In the genomic region with DNA sequence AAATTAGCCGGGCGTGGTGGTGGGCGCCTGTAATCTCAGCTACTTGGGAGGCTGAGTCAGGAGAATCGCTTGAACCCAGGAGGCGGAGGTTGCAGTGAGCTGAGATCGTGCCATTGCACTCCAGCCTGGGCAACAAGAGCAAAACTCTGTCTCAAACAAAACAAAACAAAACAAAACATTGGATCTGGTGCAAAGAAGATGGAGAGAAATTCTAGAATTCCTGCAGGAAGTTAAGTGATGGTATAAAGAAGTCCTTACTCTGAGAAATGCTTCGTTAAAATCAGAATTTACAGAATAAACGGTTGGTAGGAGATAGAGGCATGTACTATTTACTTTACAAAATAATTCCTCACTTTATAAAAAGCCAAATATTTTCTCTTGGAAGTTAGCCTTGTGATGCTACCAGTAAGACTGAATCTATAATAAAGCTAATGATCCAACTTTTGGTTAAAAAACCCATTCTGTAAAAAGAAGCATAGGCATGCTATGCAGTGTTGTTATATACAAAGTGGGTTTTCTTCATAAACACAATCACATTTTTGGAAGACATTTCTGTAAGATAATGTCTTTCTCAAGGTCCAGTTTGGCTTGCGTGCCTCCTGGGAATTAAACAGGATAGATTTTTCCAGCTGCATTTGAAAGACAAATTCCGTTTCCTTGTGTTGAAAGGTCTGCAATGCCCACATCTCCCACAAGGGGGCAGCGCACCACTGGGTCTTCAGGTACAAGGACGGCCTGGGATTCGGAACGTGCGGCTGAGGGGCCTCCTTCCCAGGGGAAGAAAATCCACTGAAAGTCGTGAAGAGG, we compare ENCODE assay signal across 7 cellular contexts. TPM values are rescaled to one million over a fixed set of nuclear protein-coding genes. Genes with fewer than 3 reads are reported as not detected.
A peak's percentile ranks its signal among the peaks of the same experiment; 100 is the strongest.
DNase-seq lines count a peak whose midpoint lies in the region; ATAC-seq, FAIRE-seq and TF ChIP-seq lines count a peak whose summit lies in the region.

No MANE protein-coding gene starts in this region.

- no peaks in the 10 kb centered on the region for H3K9me1 ChIP-seq in K562 (ENCODE audit: control insufficient read depth, insufficient read depth, low read length)

- no peak overlapping the region for H3K9ac ChIP-seq in K562 (ENCODE audit: insufficient read depth in 1 of 2, low read depth in 2 of 2, low read length in 2 of 2)

- H3K9me3 ChIP-seq in K562 (replicated peaks; ENCODE audit: control insufficient read depth, insufficient read depth, low read depth, low read length): no peaks in the 10 kb centered on the region

- no peak for TF ChIP-seq POLR2A in K562 (conservative IDR thresholded peaks at IDR 0.05)

- WGBS in K562 (ENCODE audit: insufficient coverage, low coverage, missing lambda C conversion rate): 9% methylated on average over 12 of the region's 16 CpGs

- TF ChIP-seq CTCF in GM12864 (IDR thresholded peaks at IDR 0.05; ENCODE audit: low read depth, low read length, missing control alignments): peak; percentile 95
- TF ChIP-seq CTCF in K562 (IDR thresholded peaks at IDR 0.05 in 2 of 3, conservative IDR thresholded peaks at IDR 0.05 in 1 of 3; ENCODE audit: insufficient read depth in 2 of 3, low read depth in 1 of 3, low read length in 3 of 3): peak; percentile 87 to 98 (median 92)

- peak; percentile 93 for TF ChIP-seq RAD21 in K562 (CRISPR knock-in tag; conservative IDR thresholded peaks at IDR 0.05 in 1 of 2, IDR thresholded peaks at IDR 0.05 in 1 of 2)

- H2AFZ ChIP-seq in K562 (ENCODE audit: low read depth, low read length): peak overlapping the region; percentile 52

- BruUV-seq in K562 (replicated peaks; lab: Mats Ljungman, UMichigan): no TSS peak

- peak; percentile 43; the same call in 2 of the 3 replicates for ATAC-seq in K562
- ATAC-seq in GM21381 (IDR thresholded peaks at IDR 0.05; ENCODE audit: unreplicated experiment): no peak

- H3K79me2 ChIP-seq in K562 (ENCODE audit: control insufficient read depth, insufficient read depth, low read length): no peaks in the 10 kb centered on the region

- H3K27me3 ChIP-seq in K562 (ENCODE audit: control insufficient read depth in 2 of 2, insufficient read depth in 2 of 2, low read length in 2 of 2): no peaks in the 10 kb centered on the region

- H3K4me1 ChIP-seq in K562 (replicated peaks in 1 of 2; ENCODE audit: control insufficient read depth in 2 of 2, insufficient read depth in 2 of 2, low read length in 2 of 2): peaks cover 5 to 31% of the 10 kb centered on the region in 2 experiments; a peak in 4 of 5 replicates

- H3K4me2 ChIP-seq in K562 (ENCODE audit: insufficient read depth, low read length): no peak overlapping the region; the same call in 1 of the 2 replicates

- intact Hi-C loops in K562 (cut with micrococcal nuclease): loop anchor here (1.0 to 5.0 kb wide), 9 partner anchors 13 to 319 kb away; partner anchors contain the start of gene C1D

- in situ Hi-C loops in K562 (cut with MboI): loop anchor here (5.0 kb wide), 1 partner anchor 320 kb away; no protein-coding TSS in a partner anchor

- TF ChIP-seq EP300 in K562 (IDR thresholded peaks at IDR 0.05; ENCODE audit: low read length): no peak

- POLR2A ChIA-PET in K562 (lab: Yijun Ruan, JAX): no interaction called here

- H4K20me1 ChIP-seq in K562 (replicated peaks; ENCODE audit: control insufficient read depth, insufficient read depth, low read length): peaks cover 7% of the 10 kb centered on the region

- DNase-seq in GM12864 (ENCODE audit: low read depth): peak; percentile 73
- peak; percentile 74 to 91 (median 86) for DNase-seq in NCI-H1417 (lab: John Stamatoyannopoulos, UW)
- peak; percentile 68 for DNase-seq in T1000 (lab: John Stamatoyannopoulos, UW)
- DNase-seq in K562 (ENCODE audit: extremely low read depth in 1 of 4, low spot score in 3 of 4): peak; percentile 63 to 92 (median 68)
- peak; percentile 5 for DNase-seq in iPS DF 19.7 (ENCODE audit: low read depth, low spot score)
- peak; percentile 80 for DNase-seq in smooth muscle cell of the brain vasculature (ENCODE audit: low read depth, low spot score)

- H3K36me3 ChIP-seq in K562 (ENCODE audit: control insufficient read depth, insufficient read depth, low read length): no peaks in the 10 kb centered on the region

- peak; percentile 61 for FAIRE-seq in K562 (lab: Jason Lieb, UNC)

- no peak overlapping the region; the same call in 1 of the 2 replicates for H3K4me3 ChIP-seq in GM12864 (ENCODE audit: low read depth, low read length)
- no peak overlapping the region for H3K4me3 ChIP-seq in K562

- CTCF ChIA-PET in K562 (lab: Yijun Ruan, JAX; ENCODE audit: low intra/inter-chr PET ratio): interaction anchor here (0.7 to 2.9 kb wide), 7 partner anchors 12 to 1082 kb away, joined by 3 to 23 read pairs (median 9); no protein-coding TSS in a partner anchor

- H3K27ac ChIP-seq in K562 (ENCODE audit: extremely low read depth, low read depth, low read length): no peak overlapping the region

TF ChIP-seq in K562, 482 proteins besides CTCF, POLR2A, EP300 and RAD21 (continues in another document):
- TF ChIP-seq ADNP (tag; IDR thresholded peaks at IDR 0.05): peak; percentile 77
- no peak for TF ChIP-seq NEUROD1 (IDR thresholded peaks at IDR 0.05; ENCODE audit: borderline replicate concordance, low read depth, low read length, partially characterized antibody)
- no peak for TF ChIP-seq PTBP1 (IDR thresholded peaks at IDR 0.05; ENCODE audit: low read depth, low read length)
- TF ChIP-seq MITF (IDR thresholded peaks at IDR 0.05): no peak
- 0 out of 2 replicates have a peak, but pooled peaks have one; percentile 30 for TF ChIP-seq ZNF24 (IDR thresholded peaks at IDR 0.05)
- TF ChIP-seq, protein P1, sequence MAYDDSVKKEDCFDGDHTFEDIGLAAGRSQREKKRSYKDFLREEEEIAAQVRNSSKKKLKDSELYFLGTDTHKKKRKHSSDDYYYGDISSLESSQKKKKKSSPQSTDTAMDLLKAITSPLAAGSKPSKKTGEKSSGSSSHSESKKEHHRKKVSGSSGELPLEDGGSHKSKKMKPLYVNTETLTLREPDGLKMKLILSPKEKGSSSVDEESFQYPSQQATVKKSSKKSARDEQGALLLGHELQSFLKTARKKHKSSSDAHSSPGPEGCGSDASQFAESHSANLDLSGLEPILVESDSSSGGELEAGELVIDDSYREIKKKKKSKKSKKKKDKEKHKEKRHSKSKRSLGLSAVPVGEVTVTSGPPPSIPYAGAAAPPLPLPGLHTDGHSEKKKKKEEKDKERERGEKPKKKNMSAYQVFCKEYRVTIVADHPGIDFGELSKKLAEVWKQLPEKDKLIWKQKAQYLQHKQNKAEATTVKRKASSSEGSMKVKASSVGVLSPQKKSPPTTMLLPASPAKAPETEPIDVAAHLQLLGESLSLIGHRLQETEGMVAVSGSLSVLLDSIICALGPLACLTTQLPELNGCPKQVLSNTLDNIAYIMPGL (CRISPR knock-in tag; IDR thresholded peaks at IDR 0.05): 0 out of 2 replicates have a peak, but pooled peaks have one; percentile 21

RNA-seq across cellular contexts. Expression of gene PNO1, which starts 35.6 kb away (rescaled TPM):
- total RNA-seq in K562 (2011; cell fraction: chromatin; rRNA removed; ENCODE audit: low replicate concordance): 7.1 and 12.9 TPM in 2 replicates
- total RNA-seq in K562 (2011; cell fraction: nucleolus; rRNA removed): 4.8 and 7.6 TPM in 2 replicates
- total RNA-seq in K562 (2011; cell fraction: nucleoplasm; rRNA removed): 7.8 and 12.1 TPM in 2 replicates
- total RNA-seq in K562 (2014; rRNA removed) (81.7 and 90.2 TPM in 2 replicates), K562 (2014; rRNA removed; fragmentation: Illumina TruSeq; extraction: Trizol) (41.1 and 43.8 TPM in 2 replicates), K562 (2015; rRNA removed; fragmentation: Illumina TruSeq; extraction: Trizol) (42.8 and 43.8 TPM in 2 replicates), K562 (2021) (32.5 and 33.3 TPM in 2 replicates)
- polyA plus RNA-seq in K562 (2011; rRNA removed) (14.4 and 33.7 TPM in 2 replicates), K562 (2014; fragmentation: Illumina TruSeq; extraction: Trizol) (48.5 and 53.1 TPM in 2 replicates), K562 (2014; fragmentation: Nextera tagmentation; extraction: Ambion mirVana) (10 to 100 TPM; 11.8 to 18.6 TPM), K562 (2014; rRNA removed) (53.9 and 62.5 TPM in 2 replicates)
- polyA plus RNA-seq in K562 (2011; cell fraction: cytosol; rRNA removed): 10.8 and 16.5 TPM in 2 replicates
- polyA plus RNA-seq in K562 (2011; cell fraction: nucleus; rRNA removed): 4.6 and 6.9 TPM in 2 replicates
- 19.4 and 32.3 TPM in 2 replicates for polyA plus RNA-seq in K562 (2012)
- 7.1 and 14.0 TPM in 2 replicates for polyA minus RNA-seq in K562 (2011; rRNA and poly(A)+ RNA removed)
- polyA minus RNA-seq in K562 (2011; cell fraction: cytosol; rRNA and poly(A)+ RNA removed): 3.2 and 9.5 TPM in 2 replicates
- 2.4 and 2.8 TPM in 2 replicates for polyA minus RNA-seq in K562 (2011; cell fraction: nucleus; rRNA and poly(A)+ RNA removed)

RNA-seq across cellular contexts. Expression of gene C1D, which starts 59.3 kb away (rescaled TPM):
- 4.2 and 16.8 TPM in 2 replicates for total RNA-seq in K562 (2011; cell fraction: chromatin; rRNA removed; ENCODE audit: low replicate concordance)
- total RNA-seq in K562 (2011; cell fraction: nucleolus; rRNA removed): 3.0 and 3.7 TPM in 2 replicates
- total RNA-seq in K562 (2011; cell fraction: nucleoplasm; rRNA removed): 7.8 and 12.7 TPM in 2 replicates
- total RNA-seq in K562 (2014; rRNA removed) (26.9 and 36.2 TPM in 2 replicates), K562 (2014; rRNA removed; fragmentation: Illumina TruSeq; extraction: Trizol) (60.4 and 76.1 TPM in 2 replicates), K562 (2015; rRNA removed; fragmentation: Illumina TruSeq; extraction: Trizol) (38.3 and 42.2 TPM in 2 replicates), K562 (2021) (21.3 and 33.2 TPM in 2 replicates)
- polyA plus RNA-seq in K562 (2011; rRNA removed) (25.5 and 55.1 TPM in 2 replicates), K562 (2014; fragmentation: Illumina TruSeq; extraction: Trizol) (59.2 and 73.2 TPM in 2 replicates), K562 (2014; fragmentation: Nextera tagmentation; extraction: Ambion mirVana) (100 to 1,000 TPM; 120 to 123 TPM), K562 (2014; rRNA removed) (55.3 and 56.5 TPM in 2 replicates)
- polyA plus RNA-seq in K562 (2011; cell fraction: cytosol; rRNA removed): 4.2 and 13.2 TPM in 2 replicates
- polyA plus RNA-seq in K562 (2011; cell fraction: nucleus; rRNA removed): 4.5 and 5.1 TPM in 2 replicates
- polyA plus RNA-seq in K562 (2012): 35.3 and 40.0 TPM in 2 replicates
- polyA minus RNA-seq in K562 (2011; rRNA and poly(A)+ RNA removed): 14.4 and 24.5 TPM in 2 replicates
- 2.6 and 5.3 TPM in 2 replicates for polyA minus RNA-seq in K562 (2011; cell fraction: cytosol; rRNA and poly(A)+ RNA removed)
- polyA minus RNA-seq in K562 (2011; cell fraction: nucleus; rRNA and poly(A)+ RNA removed): 3.6 and 6.4 TPM in 2 replicates

Comparison
In these comparisons a context has a peak if more than half of its experiments do, and no peak if none do; other contexts are left out.
1. DNase-seq: peak in every context shown above with its lines; median percentile 86 in NCI-H1417; 80 in smooth muscle cell of the brain vasculature; 73 in GM12864; 68 in T1000; 68 in K562; 5 in iPS DF 19.7.